In the genomic region with DNA sequence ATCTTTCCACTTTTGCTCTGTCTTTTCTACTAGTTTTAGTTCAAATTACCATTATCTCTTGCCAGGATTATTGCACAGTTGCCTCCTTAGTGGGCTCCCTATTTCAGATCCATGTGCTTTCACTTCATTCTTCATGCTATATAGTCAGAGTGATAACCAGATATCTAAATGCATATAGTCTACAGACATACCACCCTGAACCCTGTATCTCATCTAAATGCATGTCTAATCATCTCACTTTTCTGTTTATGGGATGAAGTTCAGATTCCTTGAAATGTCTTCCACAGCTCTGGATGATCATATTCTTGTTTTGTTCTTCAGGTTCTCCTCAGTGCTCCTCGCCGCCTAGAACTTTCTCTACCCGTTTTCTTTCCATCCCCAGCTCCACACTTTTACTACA, we compare ENCODE assay signal across 16 cellular contexts.
"Had no signal": no experiment of that assay in that cellular context is flagged by ENCODE, and none has a peak within 500 bp of the region (broad histone marks: within the 10 kb centered on the region; RNA-seq: fewer than 3 reads in every experiment).

No MANE protein-coding gene starts in this region.

- DNase-seq: activated CD4-positive, CD25-positive, alpha-beta regulatory T cell; activated naive CD4-positive, alpha-beta T cell treated with anti-CD3 and anti-CD28 coated beads, Interleukin-2, amount 50 U/mL, for 16 hours; amygdala; effector memory CD8-positive, alpha-beta T cell; hippocampal formation; kidney glomerular epithelial cell; psoas muscle; right lobe of liver; spleen; stimulated activated CD4-positive, alpha-beta T cell treated with anti-CD3 and anti-CD28 coated beads, Interleukin-1b, Interleukin-23, amount 100 ng/mL, for 48 hours; stimulated activated naive CD8-positive, alpha-beta T cell treated with anti-CD3 and anti-CD28 coated beads, Interleukin-15, amount 100 ng/mL, for 72 hours; testis; upper lobe of right lung had no signal

- H3K27me3 Mint-ChIP-seq: brain; effector memory CD8-positive, alpha-beta T cell; stimulated activated naive CD8-positive, alpha-beta T cell treated with anti-CD3 and anti-CD28 coated beads, Interleukin-15, amount 100 ng/mL, for 72 hours had no signal

- H3K4me1 ChIP-seq: right lobe of liver, testis, upper lobe of right lung had no signal

- H3K27ac Mint-ChIP-seq: T-helper 1 cell treated with Interleukin-12 subunit alpha and Interleukin-12 subunit beta and Interleukin-4 antibody, amounts not matched to agents 30 μg/mL and 1 μg/mL, for 36 hours had no signal

- H3K9me3 Mint-ChIP-seq: effector memory CD8-positive, alpha-beta T cell; stimulated activated naive CD8-positive, alpha-beta T cell treated with anti-CD3 and anti-CD28 coated beads, Interleukin-15, amount 100 ng/mL, for 72 hours; T-helper 1 cell treated with Interleukin-12 subunit alpha and Interleukin-12 subunit beta and Interleukin-4 antibody, amounts not matched to agents 30 μg/mL and 1 μg/mL, for 36 hours had no signal

- ATAC-seq: effector memory CD8-positive, alpha-beta T cell; psoas muscle; right lobe of liver; SK-N-SH treated with all-trans-retinoic acid at 6 μM for 48 hours; stimulated activated naive CD8-positive, alpha-beta T cell treated with anti-CD3 and anti-CD28 coated beads, Interleukin-15, amount 100 ng/mL, for 72 hours; upper lobe of right lung had no signal

- H3K9me3 ChIP-seq: psoas muscle, right lobe of liver, spleen, testis, upper lobe of right lung had no signal

- H3K4me3 Mint-ChIP-seq: brain; effector memory CD8-positive, alpha-beta T cell; stimulated activated naive CD8-positive, alpha-beta T cell treated with anti-CD3 and anti-CD28 coated beads, Interleukin-15, amount 100 ng/mL, for 72 hours; T-helper 1 cell treated with Interleukin-12 subunit alpha and Interleukin-12 subunit beta and Interleukin-4 antibody, amounts not matched to agents 30 μg/mL and 1 μg/mL, for 36 hours had no signal

- H3K4me3 ChIP-seq: psoas muscle, right lobe of liver, spleen, testis, upper lobe of right lung had no signal

- H3K27me3 ChIP-seq: right lobe of liver, spleen, testis, upper lobe of right lung had no signal

- H3K27ac ChIP-seq: psoas muscle, right lobe of liver, spleen, testis, upper lobe of right lung had no signal

- H3K36me3 ChIP-seq: right lobe of liver, upper lobe of right lung had no signal
